Comparison of ENCODE assay signal across 11 cellular contexts in genomic region chr5:151662805-151663204, GRCh38. TPM values are rescaled to one million over a fixed set of nuclear protein-coding genes. Genes with fewer than 3 reads are reported as not detected.
DNase-seq lines count a peak whose midpoint lies in the region; ATAC-seq, FAIRE-seq and TF ChIP-seq lines count a peak whose summit lies in the region.
"Had no signal": no experiment of that assay in that cellular context is flagged by ENCODE, and none has a peak within 500 bp of the region (broad histone marks: within the 10 kb centered on the region; RNA-seq: fewer than 3 reads in every experiment).

No MANE protein-coding gene starts in this region.

- RAD21 ChIA-PET in GM12878 (lab: Charles Lee; ENCODE audit: unreplicated experiment): interaction anchor here (1.8 to 8.0 kb wide), 6 partner anchors 11 to 108 kb away, joined by 7 to 207 read pairs (median 60); partner anchors contain the start of gene G3BP1

- peak overlapping the region; percentile 23 for H3K27ac Mint-ChIP-seq in stimulated activated effector memory CD8-positive, alpha-beta T cell treated with anti-CD3 and anti-CD28 coated beads, Interleukin-12 subunit alpha, Interleukin-12 subunit beta, amount 100 ng/mL, for 72 hours

- no peaks in the 10 kb centered on the region for H3K9me3 Mint-ChIP-seq in stimulated activated effector memory CD8-positive, alpha-beta T cell treated with anti-CD3 and anti-CD28 coated beads, Interleukin-12 subunit alpha, Interleukin-12 subunit beta, amount 100 ng/mL, for 72 hours
- H3K9me3 Mint-ChIP-seq: type B pancreatic cell had no signal

- peaks cover 42% of the 10 kb centered on the region for H3K4me1 ChIP-seq in GM12878 (ENCODE audit: control insufficient read depth, insufficient read depth, low read length)
- H3K4me1 ChIP-seq in small intestine (ENCODE audit: control insufficient read depth in 2 of 2, insufficient read depth in 1 of 2, low read depth in 1 of 2, low read length in 1 of 2): no peaks in the 10 kb centered on the region

- SMC1A ChIA-PET in GM12878 (lab: Charles Lee; ENCODE audit: uncharacterized antibody, unreplicated experiment): interaction anchor here (0.6 to 12.1 kb wide), 15 partner anchors 9 to 112 kb away, joined by 3 to 256 read pairs (median 4); no protein-coding TSS in a partner anchor

- H3K9ac ChIP-seq in GM12878 (ENCODE audit: control insufficient read depth, insufficient read depth, low read length): peak overlapping the region; percentile 76

- H2AFZ ChIP-seq in GM12878 (ENCODE audit: control insufficient read depth, low read depth, low read length): peak overlapping the region; percentile 22; the same call in 1 of the 2 replicates

- H3K9me3 ChIP-seq in GM12878 (replicated peaks; ENCODE audit: control insufficient read depth, insufficient read depth, low read length) (no peaks in the 10 kb centered on the region), small intestine (ENCODE audit: control insufficient read depth, low read depth) (no peaks in the 10 kb centered on the region)

- peak overlapping the region; percentile 96 for H3K27ac ChIP-seq in GM12878 (ENCODE audit: control insufficient read depth, insufficient read depth)
- H3K27ac ChIP-seq in small intestine (ENCODE audit: low read depth in 1 of 2, low read length in 1 of 2): peak overlapping the region in 1 of 2 donors; percentile 32

- TF ChIP-seq RAD21 in GM12878 (IDR thresholded peaks at IDR 0.05; ENCODE audit: insufficient read depth, low read depth, low read length): no peak

- in situ Hi-C loops in GM12878 (cut with MboI): loop anchor here (5.0 kb wide), 1 partner anchor 79 kb away; no protein-coding TSS in a partner anchor

- no peaks in the 10 kb centered on the region for H3K27me3 ChIP-seq in GM12878 (replicated peaks in 1 of 2; ENCODE audit: control insufficient read depth in 2 of 2, insufficient read depth in 2 of 2, low read length in 1 of 2)
- no peaks in the 10 kb centered on the region for H3K27me3 ChIP-seq in small intestine (ENCODE audit: control insufficient read depth in 2 of 2, insufficient read depth in 2 of 2, low read length in 2 of 2)

- H3K36me3 Mint-ChIP-seq in stimulated activated effector memory CD8-positive, alpha-beta T cell treated with anti-CD3 and anti-CD28 coated beads, Interleukin-12 subunit alpha, Interleukin-12 subunit beta, amount 100 ng/mL, for 72 hours: no peaks in the 10 kb centered on the region

- BruUV-seq in GM12878 (replicated peaks; lab: Mats Ljungman, UMichigan): TSS peak; percentile 97

- POLR2A ChIA-PET in GM12878 (lab: Charles Lee): interaction anchor here (0.7 to 4.4 kb wide), 6 partner anchors 10 to 211 kb away, joined by 3 to 37 read pairs (median 10); partner anchors contain the start of gene G3BP1

- no peak for TF ChIP-seq POLR2A in GM12878 (IDR thresholded peaks at IDR 0.05; ENCODE audit: low read depth, low read length)

- peaks cover 20% of the 10 kb centered on the region for H3K4me1 Mint-ChIP-seq in stimulated activated effector memory CD8-positive, alpha-beta T cell treated with anti-CD3 and anti-CD28 coated beads, Interleukin-12 subunit alpha, Interleukin-12 subunit beta, amount 100 ng/mL, for 72 hours

- DNase-seq in GM12878 (ENCODE audit: low read depth, low spot score): peak; percentile 77
- DNase-seq in stimulated activated effector memory CD8-positive, alpha-beta T cell treated with anti-CD3 and anti-CD28 coated beads, Interleukin-12 subunit alpha, Interleukin-12 subunit beta, amount 100 ng/mL, for 72 hours (ENCODE audit: low spot score in 2 of 2): no peak
- no peak for DNase-seq in NCI-H2196 treated with DMSO at 0.1 percent for 48 hours (lab: John Stamatoyannopoulos, UW; ENCODE audit: unreplicated experiment)
- DNase-seq in small intestine: no peak
- DNase-seq in glomerular visceral epithelial cell (ENCODE audit: extremely low spot score): no peak
- no peak for DNase-seq in NCI-H1105 treated with DMSO at 0.1 percent for 48 hours (lab: John Stamatoyannopoulos, UW)
- DNase-seq: amniotic stem cell, NCI-H446 had no signal

- 3% methylated on average over 4 of the region's 4 CpGs for WGBS in GM12878 (ENCODE audit: insufficient coverage, insufficient replicate concordance, low lambda C conversion rate, missing lambda C conversion rate)
- 69 to 88% (median 87%) methylated on average over 4 of the region's 4 CpGs for WGBS in small intestine, 3 donors

- no peak overlapping the region for H3K4me3 Mint-ChIP-seq in stimulated activated effector memory CD8-positive, alpha-beta T cell treated with anti-CD3 and anti-CD28 coated beads, Interleukin-12 subunit alpha, Interleukin-12 subunit beta, amount 100 ng/mL, for 72 hours
- H3K4me3 Mint-ChIP-seq: type B pancreatic cell had no signal

- H3K4me3 ChIP-seq in GM12878: peak overlapping the region; percentile 23; the same call in 1 of the 2 replicates
- no peak overlapping the region for H3K4me3 ChIP-seq in small intestine (ENCODE audit: low read depth in 1 of 2, low read length in 2 of 2)

- CTCF ChIA-PET in GM12878 (lab: Yijun Ruan, JAX): interaction anchor here (0.6 to 7.5 kb wide), 10 partner anchors 11 to 497 kb away, joined by 3 to 381 read pairs (median 10); no protein-coding TSS in a partner anchor

- peaks cover 0 to 7% of the 10 kb centered on the region in 2 experiments; a peak in 1 of 4 replicates for H3K36me3 ChIP-seq in GM12878 (ENCODE audit: control insufficient read depth in 2 of 2, insufficient read depth in 2 of 2, low read length in 1 of 2)
- no peaks in the 10 kb centered on the region for H3K36me3 ChIP-seq in small intestine (ENCODE audit: control insufficient read depth in 2 of 2, insufficient read depth in 2 of 2, low read length in 2 of 2)

- intact Hi-C loops in GM12878 (cut with micrococcal nuclease; ENCODE audit: unreplicated experiment): loop anchor here (2.0 to 5.0 kb wide), 3 partner anchors 24 to 48 kb away; partner anchors contain the start of gene SPARC

- no peaks in the 10 kb centered on the region for H3K79me2 ChIP-seq in GM12878 (ENCODE audit: control insufficient read depth, insufficient read depth, low read length)

- peak overlapping the region; percentile 75 for H3K4me2 ChIP-seq in GM12878 (ENCODE audit: control insufficient read depth, insufficient read depth)

- no peak for TF ChIP-seq CTCF in GM12878 (IDR thresholded peaks at IDR 0.05 in 2 of 3, conservative IDR thresholded peaks at IDR 0.05 in 1 of 3; ENCODE audit: control insufficient read depth in 2 of 3, extremely low read depth in 1 of 3, insufficient read depth in 1 of 3, low read depth in 3 of 3, low read length in 3 of 3)

- H4K20me1 ChIP-seq in GM12878 (ENCODE audit: control insufficient read depth, insufficient read depth): no peaks in the 10 kb centered on the region

- FAIRE-seq in GM12878 (lab: Jason Lieb, UNC): peak; percentile 89
- no peak for FAIRE-seq in small intestine (lab: Jason Lieb, UNC)

- ATAC-seq in GM18867 (IDR thresholded peaks at IDR 0.05; ENCODE audit: unreplicated experiment) (peak; percentile 45), HG02610 (IDR thresholded peaks at IDR 0.05; ENCODE audit: unreplicated experiment) (peak; percentile 35), GM12878 (peak; percentile 64)
- ATAC-seq in stimulated activated effector memory CD8-positive, alpha-beta T cell treated with anti-CD3 and anti-CD28 coated beads, Interleukin-12 subunit alpha, Interleukin-12 subunit beta, amount 100 ng/mL, for 72 hours: no peak

- TF ChIP-seq EP300 in GM12878 (IDR thresholded peaks at IDR 0.05; ENCODE audit: borderline replicate concordance in 1 of 2, control insufficient read depth in 1 of 2, low read depth in 2 of 2, low read length in 2 of 2): no peak

TF ChIP-seq in GM12878, 131 proteins besides CTCF, POLR2A, EP300 and RAD21 (continues in another document):
- TF ChIP-seq TBL1XR1 (IDR thresholded peaks at IDR 0.05; ENCODE audit: low read depth, low read length) (no peak), ATF7 (IDR thresholded peaks at IDR 0.05; ENCODE audit: low read depth) (no peak), SMC3 (IDR thresholded peaks at IDR 0.05; ENCODE audit: borderline replicate concordance, low read length) (no peak), PML (IDR thresholded peaks at IDR 0.05; ENCODE audit: low read length) (no peak), IKZF1 (conservative IDR thresholded peaks at IDR 0.05) (no peak; the same call in 1 of the 2 replicates), MTA3 (IDR thresholded peaks at IDR 0.05; ENCODE audit: borderline replicate concordance, low read length) (0 out of 2 replicates have a peak, but pooled peaks have one; percentile 49), CBFB (IDR thresholded peaks at IDR 0.05; ENCODE audit: low read depth) (0 out of 2 replicates have a peak, but pooled peaks have one; percentile 19), IRF4 (IDR thresholded peaks at IDR 0.05; ENCODE audit: low read depth, low read length) (0 out of 2 replicates have a peak, but pooled peaks have one; percentile 17), RAD51 (IDR thresholded peaks at IDR 0.05) (no peak), RBBP5 (conservative IDR thresholded peaks at IDR 0.05) (no peak), ATF3 (IDR thresholded peaks at IDR 0.05; ENCODE audit: borderline replicate concordance, extremely low read depth, low read depth, low read length) (no peak), ZZZ3 (IDR thresholded peaks at IDR 0.05; ENCODE audit: control insufficient read depth, insufficient read length, low read depth) (no peak), TAF1 (IDR thresholded peaks at IDR 0.05; ENCODE audit: borderline replicate concordance, low read depth, low read length) (no peak)

RNA-seq across cellular contexts. Expression of gene SPARC, which starts 23.9 kb away (rescaled TPM):
- total RNA-seq in GM12878 (2013; cell fraction: nucleolus; rRNA removed): 4.7 and 7.5 TPM in 2 replicates
- total RNA-seq in GM12878 (2014; rRNA removed) (49.3 and 52.9 TPM in 2 replicates), GM12878 (2014; rRNA removed; fragmentation: Illumina TruSeq; extraction: Trizol) (40.7 and 41.6 TPM in 2 replicates), GM12878 (2021) (81.7 and 89.7 TPM in 2 replicates)
- polyA plus RNA-seq in GM12878 (2011; ENCODE audit: low read depth): 16.9 TPM
- polyA plus RNA-seq in GM12878 (2011; rRNA removed) (21.3 and 29.6 TPM in 2 replicates), GM12878 (2014; fragmentation: Illumina TruSeq; extraction: Trizol) (49.9 and 70.3 TPM in 2 replicates), GM12878 (2014; fragmentation: Nextera tagmentation; extraction: Ambion mirVana) (10 to 100 TPM; 42.9 to 62.5 TPM), GM12878 (2014; rRNA removed) (51.5 and 62.0 TPM in 2 replicates), GM12878 (2016; fragmentation: Nextera tagmentation; extraction: Ambion mirVana) (100 to 1,000 TPM; 141 to 154 TPM), small intestine (100 to 1,000 TPM in 1 of 3 donors, 10 to 100 TPM in 1, 1 to 10 TPM in 1; 9.6 to 242 (median 29.2) TPM)
- polyA plus RNA-seq in GM12878 (2011; cell fraction: cytosol; rRNA removed): 27.5 and 37.0 TPM in 2 replicates
- 26.6 and 29.9 TPM in 2 replicates for polyA plus RNA-seq in GM12878 (2011; cell fraction: nucleus; rRNA removed)
- 34.9 and 54.3 TPM in 2 replicates for polyA plus RNA-seq in GM12878 (2012)
- 16.0 and 23.7 TPM in 2 replicates for polyA minus RNA-seq in GM12878 (2011; rRNA and poly(A)+ RNA removed)
- polyA minus RNA-seq in GM12878 (2011; cell fraction: cytosol; rRNA and poly(A)+ RNA removed): 6.7 and 10.8 TPM in 2 replicates
- polyA minus RNA-seq in GM12878 (2011; cell fraction: nucleus; rRNA and poly(A)+ RNA removed): 1.9 and 3.7 TPM in 2 replicates
